ENCODE assay signal across 25 cellular contexts in genomic region chr19:48053856-48054255, GRCh38. TPM values are rescaled to one million over a fixed set of nuclear protein-coding genes. Genes with fewer than 3 reads are reported as not detected.
DNase-seq lines count a peak whose midpoint lies in the region; ATAC-seq, FAIRE-seq and TF ChIP-seq lines count a peak whose summit lies in the region.
"Had no signal": no experiment of that assay in that cellular context is flagged by ENCODE, and none has a peak within 500 bp of the region (broad histone marks: within the 10 kb centered on the region; RNA-seq: fewer than 3 reads in every experiment).

No MANE protein-coding gene starts in this region.

- H3K27ac ChIP-seq in K562 (ENCODE audit: extremely low read depth, low read depth, low read length) (no peak overlapping the region), foreskin keratinocyte (no peak overlapping the region), MM.1S (ENCODE audit: low read length) (no peak overlapping the region)
- H3K27ac ChIP-seq: SJSA1 had no signal

- no peaks in the 10 kb centered on the region for H3K9me2 ChIP-seq in MM.1S (replicated peaks; ENCODE audit: insufficient read depth, low read length)

- TF ChIP-seq EP300 in K562 (IDR thresholded peaks at IDR 0.05; ENCODE audit: low read length), result no peak

- H3K9me1 ChIP-seq in K562 (ENCODE audit: control insufficient read depth, insufficient read depth, low read length), result no peaks in the 10 kb centered on the region

- H2AFZ ChIP-seq in K562 (ENCODE audit: low read depth, low read length), result no peak overlapping the region
- H2AFZ ChIP-seq in MM.1S (ENCODE audit: low read length), result no peak overlapping the region

- intact Hi-C loops in K562 (cut with micrococcal nuclease), result no loop called here

- H3K9ac ChIP-seq in K562 (ENCODE audit: insufficient read depth in 1 of 2, low read depth in 2 of 2, low read length in 2 of 2), result no peak overlapping the region
- H3K9ac ChIP-seq in MM.1S (ENCODE audit: low read length), result no peak overlapping the region

- TF ChIP-seq POLR2A in K562 (conservative IDR thresholded peaks at IDR 0.05), result no peak

- DNase-seq in EH (ENCODE audit: low read depth) (peak; percentile 28), HPDE6-E6E7 (ENCODE audit: extremely low spot score) (peak; percentile 73), K562 (ENCODE audit: extremely low read depth in 1 of 4, low spot score in 3 of 4) (no peak), foreskin keratinocyte (peak; percentile 70 to 93), MM.1S (no peak)
- DNase-seq in activated effector memory CD4-positive, alpha-beta T cell treated with anti-CD3 and anti-CD28 coated beads, Interleukin-2, amount 50 U/mL, for 16 hours, result no peak
- DNase-seq in stimulated activated CD4-positive, alpha-beta T cell treated with anti-CD3 and anti-CD28 coated beads, Interleukin-15, amount 100 ng/mL, for 24 hours, result no peak
- DNase-seq: BE2C; CD4-positive, CD25-positive, alpha-beta regulatory T cell; COR-L47; DMS 273 treated with DMSO at 0.1 percent for 48 hours; IMR-90; Karpas-422; NCI-H1105 treated with DMSO at 0.1 percent for 48 hours; NCI-H1694; NCI-H2081 treated with DMSO at 0.1 percent for 48 hours; NCI-H748 treated with DMSO at 0.1 percent for 48 hours; NK-92 treated with Interleukin-12 subunit alpha and Interleukin-12 subunit beta, amount 100 ng/mL, for 24 hours had no signal

- CTCF ChIA-PET in K562 (lab: Yijun Ruan, JAX; ENCODE audit: low intra/inter-chr PET ratio), result no interaction called here

- no peaks in the 10 kb centered on the region for H3K9me3 ChIP-seq in K562 (replicated peaks; ENCODE audit: control insufficient read depth, insufficient read depth, low read depth, low read length)
- no peaks in the 10 kb centered on the region for H3K9me3 ChIP-seq in MM.1S (replicated peaks; ENCODE audit: insufficient read depth, low read length)
- H3K9me3 ChIP-seq: SJSA1 had no signal

- no peaks in the 10 kb centered on the region; a peak in 1 of 5 replicates for H3K4me1 ChIP-seq in K562 (replicated peaks in 1 of 2; ENCODE audit: control insufficient read depth in 2 of 2, insufficient read depth in 2 of 2, low read length in 2 of 2)
- no peaks in the 10 kb centered on the region for H3K4me1 ChIP-seq in foreskin keratinocyte
- H3K4me1 ChIP-seq in MM.1S (ENCODE audit: low read length), result no peaks in the 10 kb centered on the region
- H3K4me1 ChIP-seq: BE2C, SJSA1 had no signal

- POLR2A ChIA-PET in K562 (lab: Yijun Ruan, JAX), result interaction anchor here (0.6 kb wide), 1 partner anchor 56 kb away, joined by 3 read pairs; the partner anchor contains the start of gene PLA2G4C

- H3K36me3 ChIP-seq in K562 (ENCODE audit: control insufficient read depth, insufficient read depth, low read length) (no peaks in the 10 kb centered on the region), MM.1S (replicated peaks; ENCODE audit: insufficient read depth, low read length) (no peaks in the 10 kb centered on the region)
- H3K36me3 ChIP-seq: BE2C, SJSA1 had no signal

- H4K20me1 ChIP-seq in K562 (replicated peaks; ENCODE audit: control insufficient read depth, insufficient read depth, low read length), result no peaks in the 10 kb centered on the region
- no peaks in the 10 kb centered on the region for H4K20me1 ChIP-seq in MM.1S (ENCODE audit: insufficient read depth, low read length)

- no TSS peak for BruUV-seq in K562 (replicated peaks; lab: Mats Ljungman, UMichigan)

- no peak overlapping the region for H3K4me3 ChIP-seq in K562
- no peak overlapping the region for H3K4me3 ChIP-seq in MM.1S (ENCODE audit: low read length)
- H3K4me3 ChIP-seq: SJSA1 had no signal

- H3F3A ChIP-seq in MM.1S (ENCODE audit: insufficient read depth, low read length), result no peaks in the 10 kb centered on the region

- H3K4me2 ChIP-seq in K562 (ENCODE audit: insufficient read depth, low read length), result no peak overlapping the region
- no peak overlapping the region for H3K4me2 ChIP-seq in MM.1S (ENCODE audit: low read depth, low read length)

- in situ Hi-C loops in K562 (cut with MboI), result no loop called here

- H3K27me3 ChIP-seq in K562 (ENCODE audit: control insufficient read depth in 2 of 2, insufficient read depth in 2 of 2, low read length in 2 of 2) (peaks cover 4 to 43% of the 10 kb centered on the region in 2 experiments), foreskin keratinocyte (no peaks in the 10 kb centered on the region), MM.1S (replicated peaks; ENCODE audit: insufficient read depth, low read length) (peaks cover 15% of the 10 kb centered on the region; the same call in 1 of the 2 replicates)
- H3K27me3 ChIP-seq: BE2C, SJSA1 had no signal

- no peak for TF ChIP-seq RAD21 in K562 (CRISPR knock-in tag; conservative IDR thresholded peaks at IDR 0.05 in 1 of 2, IDR thresholded peaks at IDR 0.05 in 1 of 2)

- ATAC-seq in K562 (no peak), foreskin keratinocyte (peak; percentile 74), HG03457 (IDR thresholded peaks at IDR 0.05; ENCODE audit: unreplicated experiment) (no peak)

- WGBS in K562 (ENCODE audit: insufficient coverage, low coverage, missing lambda C conversion rate), result 5% methylated on average over 5 of the region's 5 CpGs

- no peak for TF ChIP-seq CTCF in K562 (IDR thresholded peaks at IDR 0.05 in 2 of 3, conservative IDR thresholded peaks at IDR 0.05 in 1 of 3; ENCODE audit: insufficient read depth in 2 of 3, low read depth in 1 of 3, low read length in 3 of 3)
- no peak for TF ChIP-seq CTCF in foreskin keratinocyte (conservative IDR thresholded peaks at IDR 0.05)
- TF ChIP-seq CTCF in MM.1S (IDR thresholded peaks at IDR 0.05; ENCODE audit: low read length), result no peak

- FAIRE-seq in K562 (lab: Jason Lieb, UNC), result no peak
- FAIRE-seq: A204.1, H54, HTR-8/SVneo had no signal

- H3K79me2 ChIP-seq in K562 (ENCODE audit: control insufficient read depth, insufficient read depth, low read length) (no peaks in the 10 kb centered on the region), MM.1S (ENCODE audit: low read length) (no peaks in the 10 kb centered on the region)

RNA-seq across cellular contexts. Expression of gene CABP5, which starts 10.0 kb away (rescaled TPM):
- not detected in 2 replicates for total RNA-seq in K562 (2011; cell fraction: chromatin; rRNA removed; ENCODE audit: low replicate concordance)
- total RNA-seq in K562 (2011; cell fraction: nucleolus; rRNA removed), result not detected in 2 replicates
- total RNA-seq in K562 (2011; cell fraction: nucleoplasm; rRNA removed), result not detected in 2 replicates
- total RNA-seq in K562 (2014; rRNA removed) (not detected in 2 replicates), K562 (2014; rRNA removed; fragmentation: Illumina TruSeq; extraction: Trizol) (not detected in 2 replicates), K562 (2015; rRNA removed; fragmentation: Illumina TruSeq; extraction: Trizol) (not detected in 2 replicates), K562 (2021) (not detected in 2 replicates), foreskin keratinocyte (not detected in 2 replicates)
- polyA plus RNA-seq in K562 (2011; rRNA removed) (not detected in 2 replicates), K562 (2014; fragmentation: Illumina TruSeq; extraction: Trizol) (not detected in 2 replicates), K562 (2014; fragmentation: Nextera tagmentation; extraction: Ambion mirVana) (not detected), K562 (2014; rRNA removed) (not detected in 2 replicates), foreskin keratinocyte (not detected in 2 replicates)
- polyA plus RNA-seq in K562 (2011; cell fraction: cytosol; rRNA removed), result not detected in 2 replicates
- polyA plus RNA-seq in K562 (2011; cell fraction: nucleus; rRNA removed), result not detected in 2 replicates
- polyA plus RNA-seq in K562 (2012), result not detected in 2 replicates
- not detected in 2 replicates for polyA minus RNA-seq in K562 (2011; rRNA and poly(A)+ RNA removed)
- not detected in 2 replicates for polyA minus RNA-seq in K562 (2011; cell fraction: cytosol; rRNA and poly(A)+ RNA removed)
- polyA minus RNA-seq in K562 (2011; cell fraction: nucleus; rRNA and poly(A)+ RNA removed), result not detected in 2 replicates
- total RNA-seq: IMR-90, NCI-H460, OCI-LY7, SJSA1 had no signal
- polyA plus RNA-seq: CD4-positive, CD25-positive, alpha-beta regulatory T cell; IMR-90 had no signal

RNA-seq across cellular contexts. Expression of gene PLA2G4C, which starts 56.8 kb away (rescaled TPM):
- total RNA-seq in K562 (2011; cell fraction: chromatin; rRNA removed; ENCODE audit: low replicate concordance), result 0.56 and 0.76 TPM in 2 replicates
- 1.3 TPM in 1 of 2 replicates, not detected in the other for total RNA-seq in K562 (2011; cell fraction: nucleolus; rRNA removed)
- 2.0 TPM in 1 of 2 replicates, not detected in the other for total RNA-seq in K562 (2011; cell fraction: nucleoplasm; rRNA removed)
- total RNA-seq in K562 (2014; rRNA removed), result not detected in 2 replicates
- not detected in 2 replicates for total RNA-seq in K562 (2014; rRNA removed; fragmentation: Illumina TruSeq; extraction: Trizol)
- not detected in 2 replicates for total RNA-seq in K562 (2015; rRNA removed; fragmentation: Illumina TruSeq; extraction: Trizol)
- 0.35 and 0.38 TPM in 2 replicates for total RNA-seq in K562 (2021)
- polyA plus RNA-seq in K562 (2011; rRNA removed), result 0.07 and 0.35 TPM in 2 replicates
- 0.10 and 0.44 TPM in 2 replicates for polyA plus RNA-seq in K562 (2011; cell fraction: cytosol; rRNA removed)
- 0.41 TPM in 1 of 2 replicates, not detected in the other for polyA plus RNA-seq in K562 (2011; cell fraction: nucleus; rRNA removed)
- polyA plus RNA-seq in K562 (2012), result 0.18 and 0.82 TPM in 2 replicates
- polyA plus RNA-seq in K562 (2014; fragmentation: Illumina TruSeq; extraction: Trizol), result 1.9 TPM in 1 of 2 replicates, not detected in the other
- polyA plus RNA-seq in K562 (2014; fragmentation: Nextera tagmentation; extraction: Ambion mirVana), result not detected
- 0.27 TPM in 1 of 2 replicates, not detected in the other for polyA plus RNA-seq in K562 (2014; rRNA removed)
- 0.27 TPM in 1 of 2 replicates, not detected in the other for polyA minus RNA-seq in K562 (2011; rRNA and poly(A)+ RNA removed)
- not detected in 2 replicates for polyA minus RNA-seq in K562 (2011; cell fraction: cytosol; rRNA and poly(A)+ RNA removed)
- polyA minus RNA-seq in K562 (2011; cell fraction: nucleus; rRNA and poly(A)+ RNA removed), result not detected in 2 replicates
- total RNA-seq in foreskin keratinocyte, result 1.1 TPM in 2 replicates
- 0.65 and 1.8 TPM in 2 replicates for polyA plus RNA-seq in foreskin keratinocyte

RNA-seq across cellular contexts. Expression of gene ELSPBP1, which starts 59.4 kb away (rescaled TPM):
- not detected in 2 replicates for total RNA-seq in K562 (2011; cell fraction: chromatin; rRNA removed; ENCODE audit: low replicate concordance)
- not detected in 2 replicates for total RNA-seq in K562 (2011; cell fraction: nucleolus; rRNA removed)
- not detected in 2 replicates for total RNA-seq in K562 (2011; cell fraction: nucleoplasm; rRNA removed)
- total RNA-seq in K562 (2014; rRNA removed) (not detected in 2 replicates), K562 (2014; rRNA removed; fragmentation: Illumina TruSeq; extraction: Trizol) (not detected in 2 replicates), K562 (2015; rRNA removed; fragmentation: Illumina TruSeq; extraction: Trizol) (not detected in 2 replicates), K562 (2021) (not detected in 2 replicates), foreskin keratinocyte (not detected in 2 replicates)
- polyA plus RNA-seq in K562 (2011; rRNA removed) (not detected in 2 replicates), K562 (2014; fragmentation: Illumina TruSeq; extraction: Trizol) (not detected in 2 replicates), K562 (2014; fragmentation: Nextera tagmentation; extraction: Ambion mirVana) (not detected), K562 (2014; rRNA removed) (not detected in 2 replicates), foreskin keratinocyte (not detected in 2 replicates)
- polyA plus RNA-seq in K562 (2011; cell fraction: cytosol; rRNA removed), result not detected in 2 replicates
- polyA plus RNA-seq in K562 (2011; cell fraction: nucleus; rRNA removed), result not detected in 2 replicates
- polyA plus RNA-seq in K562 (2012), result 0.21 TPM in 1 of 2 replicates, not detected in the other
- not detected in 2 replicates for polyA minus RNA-seq in K562 (2011; rRNA and poly(A)+ RNA removed)
- not detected in 2 replicates for polyA minus RNA-seq in K562 (2011; cell fraction: cytosol; rRNA and poly(A)+ RNA removed)
- polyA minus RNA-seq in K562 (2011; cell fraction: nucleus; rRNA and poly(A)+ RNA removed), result not detected in 2 replicates
- total RNA-seq: CD4-positive, CD25-positive, alpha-beta regulatory T cell; IMR-90; NCI-H460; OCI-LY7; SJSA1 had no signal
- polyA plus RNA-seq: CD4-positive, CD25-positive, alpha-beta regulatory T cell; IMR-90 had no signal

Comparison
In these comparisons a context has a peak if more than half of its experiments do, and no peak if none do; other contexts are left out.
1. DNase-seq: peak in EH (single experiment), HPDE6-E6E7 (single experiment) and foreskin keratinocyte (2 of 2); none in K562 (0 of 4), MM.1S (single experiment), activated effector memory CD4-positive, alpha-beta T cell treated with anti-CD3 and anti-CD28 coated beads, Interleukin-2, amount 50 U/mL, for 16 hours (single experiment) and stimulated activated CD4-positive, alpha-beta T cell treated with anti-CD3 and anti-CD28 coated beads, Interleukin-15, amount 100 ng/mL, for 24 hours (single experiment).